9 cellular contexts compared by ENCODE assay signal in the genomic region with DNA sequence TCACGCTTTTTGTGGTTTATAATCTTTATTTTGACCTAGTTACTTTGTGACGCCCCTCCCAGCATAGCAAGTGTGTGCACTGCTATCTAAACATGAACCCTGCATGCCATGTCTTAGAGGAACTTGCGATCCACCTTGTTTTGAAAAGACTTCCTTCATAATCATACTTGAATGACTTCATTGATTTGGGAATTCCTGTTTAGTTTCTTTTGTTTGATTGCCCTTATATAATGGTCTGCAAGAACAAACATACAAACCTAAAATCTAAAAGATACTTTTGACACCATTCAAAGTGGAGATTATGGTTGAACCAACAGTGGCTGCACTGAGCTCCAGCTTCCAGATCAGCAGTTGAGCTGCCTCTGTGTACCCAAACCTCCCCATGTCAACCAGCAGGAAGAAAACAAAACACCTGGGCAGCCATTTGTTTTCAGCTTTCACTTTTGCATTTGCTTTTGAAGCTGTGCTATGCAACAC.
A peak's percentile ranks its signal among the peaks of the same experiment; 100 is the strongest.
DNase-seq lines count a peak whose midpoint lies in the region; ATAC-seq, FAIRE-seq and TF ChIP-seq lines count a peak whose summit lies in the region.
"Had no signal": no experiment of that assay in that cellular context is flagged by ENCODE, and none has a peak within 500 bp of the region (broad histone marks: within the 10 kb centered on the region; RNA-seq: fewer than 3 reads in every experiment).

No MANE protein-coding gene starts in this region.

- DNase-seq in heart right ventricle (no peak), left ventricle myocardium superior (no peak), T-helper 22 cell (ENCODE audit: low read depth) (peak; percentile 42), endothelial cell of umbilical vein (ENCODE audit: low read depth, low spot score) (peak; percentile 39), transverse colon (no peak), omental fat pad (ENCODE audit: low spot score) (no peak), midbrain (lab: John Stamatoyannopoulos, UW) (no peak)
- DNase-seq in activated CD4-positive, CD25-positive, alpha-beta regulatory T cell (lab: John Stamatoyannopoulos, UW) = no peak
- DNase-seq: islet precursor cell had no signal

- H3K27ac ChIP-seq in heart right ventricle = peak overlapping the region in 6 of 10 donors; percentile 63 to 83 (median 80)
- H3K27ac ChIP-seq in endothelial cell of umbilical vein (ENCODE audit: insufficient read depth, low read depth, low read length) = no peak overlapping the region
- peak overlapping the region; percentile 1 to 56 (median 35) for H3K27ac ChIP-seq in transverse colon

- POLR2A ChIA-PET in endothelial cell of umbilical vein (lab: Charles Lee) = no interaction called here

- H3K4me3 ChIP-seq in heart right ventricle (no peak overlapping the region), endothelial cell of umbilical vein (replicated peaks in 1 of 3; ENCODE audit: insufficient read depth in 1 of 3, low read depth in 1 of 3, low read length in 3 of 3) (no peak overlapping the region), transverse colon (no peak overlapping the region)

- H3K9ac ChIP-seq in endothelial cell of umbilical vein (replicated peaks; ENCODE audit: extremely low read depth, insufficient read depth, low read length) = no peak overlapping the region

- no peaks in the 10 kb centered on the region for H4K20me1 ChIP-seq in endothelial cell of umbilical vein (replicated peaks; ENCODE audit: control insufficient read depth, extremely low read depth, insufficient read depth, low read length)

- dilution Hi-C loops in endothelial cell of umbilical vein (cut with MboI; ENCODE audit: extremely low pct_ligation_motif_present, low sequenced_read_pairs) = no loop called here

- no peaks in the 10 kb centered on the region for H3K9me1 ChIP-seq in endothelial cell of umbilical vein (replicated peaks; ENCODE audit: control insufficient read depth, extremely low read depth, insufficient read depth, low read length)

- H3K4me2 ChIP-seq in endothelial cell of umbilical vein (ENCODE audit: insufficient read depth, low read length) = no peak overlapping the region

- 67 to 70% methylated on average over 3 of the region's 3 CpGs for WGBS in heart right ventricle, 2 donors
- 43 to 53% methylated on average over 3 of the region's 3 CpGs for WGBS in transverse colon (ENCODE audit: low coverage in 1 of 2), 2 donors

- H3K4me1 ChIP-seq in heart right ventricle (peaks cover 6 to 99% (median 85%) of the 10 kb centered on the region in 9 donors), endothelial cell of umbilical vein (ENCODE audit: control insufficient read depth, extremely low read depth, insufficient read depth, low read length) (peaks cover 10% of the 10 kb centered on the region), transverse colon (peaks cover 0 to 52% (median 33%) of the 10 kb centered on the region in 4 donors)

- no peak for TF ChIP-seq EP300 in transverse colon (IDR thresholded peaks at IDR 0.05; ENCODE audit: low read depth)

- no peak for TF ChIP-seq POLR2A in endothelial cell of umbilical vein (IDR thresholded peaks at IDR 0.05; ENCODE audit: low read depth, low read length)
- TF ChIP-seq POLR2A in transverse colon (IDR thresholded peaks at IDR 0.05) = no peak

- H3K36me3 ChIP-seq in heart right ventricle = no peaks in the 10 kb centered on the region
- no peaks in the 10 kb centered on the region for H3K36me3 ChIP-seq in endothelial cell of umbilical vein (ENCODE audit: control insufficient read depth in 2 of 2, extremely low read depth in 1 of 2, insufficient read depth in 2 of 2, low read length in 2 of 2)
- H3K36me3 ChIP-seq in transverse colon = no peaks in the 10 kb centered on the region

- in situ Hi-C loops in transverse colon (cut with MboI; ENCODE audit: low pct_ligation_motif_present in 1 of 4, low pct_unique_long_range_greater_than_20kb in 1 of 4, low sequenced_read_pairs in 3 of 4) = no loop called here

- H2AFZ ChIP-seq in endothelial cell of umbilical vein (ENCODE audit: low read depth, low read length) = no peak overlapping the region

- no peaks in the 10 kb centered on the region for H3K9me3 ChIP-seq in heart right ventricle
- H3K9me3 ChIP-seq in endothelial cell of umbilical vein (replicated peaks; ENCODE audit: control insufficient read depth, insufficient read depth, low read length) = no peaks in the 10 kb centered on the region
- no peaks in the 10 kb centered on the region for H3K9me3 ChIP-seq in transverse colon

- FAIRE-seq in endothelial cell of umbilical vein (lab: Jason Lieb, UNC) = peak; percentile 24

- intact Hi-C loops in heart right ventricle (cut with DNase I) = no loop called here
- intact Hi-C loops in left ventricle myocardium superior (cut with micrococcal nuclease) = no loop called here
- intact Hi-C loops in endothelial cell of umbilical vein (cut with micrococcal nuclease) = no loop called here
- intact Hi-C loops in transverse colon (cut with DNase I; ENCODE audit: low total_unique reads) = no loop called here

- H3K79me2 ChIP-seq in endothelial cell of umbilical vein (ENCODE audit: control insufficient read depth, insufficient read depth, low read length) = no peaks in the 10 kb centered on the region

- TF ChIP-seq CTCF in heart right ventricle (IDR thresholded peaks at IDR 0.05) = no peak
- no peak for TF ChIP-seq CTCF in endothelial cell of umbilical vein (IDR thresholded peaks at IDR 0.05; ENCODE audit: extremely low read depth in 1 of 2, insufficient read depth in 1 of 2, low read depth in 1 of 2, low read length in 2 of 2)
- TF ChIP-seq CTCF in transverse colon (IDR thresholded peaks at IDR 0.05) = no peak
- TF ChIP-seq CTCF in omental fat pad (IDR thresholded peaks at IDR 0.05) = no peak

- CTCF ChIA-PET in endothelial cell of umbilical vein (lab: Charles Lee) = interaction anchor here (1.0 kb wide), 2 partner anchors 16 to 1807 kb away, joined by 3 read pairs; no protein-coding TSS in a partner anchor

- ATAC-seq in heart right ventricle (no peak), left ventricle myocardium superior (no peak), omental fat pad (ENCODE audit: low FRiP score) (no peak)

- BruUV-seq in endothelial cell of umbilical vein (replicated peaks; lab: Mats Ljungman, UMichigan) = no TSS peak

- no peaks in the 10 kb centered on the region for H3K27me3 ChIP-seq in heart right ventricle
- H3K27me3 ChIP-seq in endothelial cell of umbilical vein (ENCODE audit: control insufficient read depth in 2 of 2, insufficient read depth in 2 of 2, low read length in 2 of 2) = no peaks in the 10 kb centered on the region
- no peaks in the 10 kb centered on the region for H3K27me3 ChIP-seq in transverse colon

TF ChIP-seq in endothelial cell of umbilical vein, 7 proteins besides CTCF, POLR2A, EP300 and RAD21:
- TF ChIP-seq POLR2AphosphoS5 (IDR thresholded peaks at IDR 0.05; ENCODE audit: insufficient read depth, low read depth, low read length) = no peak
- no peak for TF ChIP-seq GATA2 (IDR thresholded peaks at IDR 0.05; ENCODE audit: insufficient read depth, insufficient read length, low read depth, low read length)
- no peak for TF ChIP-seq EZH2 (IDR thresholded peaks at IDR 0.05; ENCODE audit: borderline replicate concordance, low read depth, low read length, severe bottlenecking)
- TF ChIP-seq, protein P1, sequence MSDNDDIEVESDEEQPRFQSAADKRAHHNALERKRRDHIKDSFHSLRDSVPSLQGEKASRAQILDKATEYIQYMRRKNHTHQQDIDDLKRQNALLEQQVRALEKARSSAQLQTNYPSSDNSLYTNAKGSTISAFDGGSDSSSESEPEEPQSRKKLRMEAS (IDR thresholded peaks at IDR 0.05; ENCODE audit: insufficient read depth, insufficient read length) = no peak
- TF ChIP-seq FOS (IDR thresholded peaks at IDR 0.05; ENCODE audit: borderline replicate concordance, insufficient read depth, low read length) = no peak
- TF ChIP-seq MYC (IDR thresholded peaks at IDR 0.05; ENCODE audit: low read depth, low read length) = no peak
- no peak for TF ChIP-seq JUN (IDR thresholded peaks at IDR 0.05; ENCODE audit: borderline replicate concordance, insufficient read depth, insufficient read length, low read depth)

Comparison
In these comparisons a context has a peak if more than half of its experiments do, and no peak if none do; other contexts are left out.
1. DNase-seq: peak in T-helper 22 cell (single experiment) and endothelial cell of umbilical vein (single experiment); none in heart right ventricle (0 of 2), left ventricle myocardium superior (single experiment), transverse colon (single experiment), omental fat pad (single experiment), midbrain (single experiment) and activated CD4-positive, CD25-positive, alpha-beta regulatory T cell (0 of 4).